In genomic region chr7:138684360-138684759, GRCh38 we compare ENCODE assay signal across 32 cellular contexts. TPM values are rescaled to one million over a fixed set of nuclear protein-coding genes. Genes with fewer than 3 reads are reported as not detected.
"Had no signal": no experiment of that assay in that cellular context is flagged by ENCODE, and none has a peak within 500 bp of the region (broad histone marks: within the 10 kb centered on the region; RNA-seq: fewer than 3 reads in every experiment).

No MANE protein-coding gene starts in this region.

- H3K27me3 ChIP-seq: body of pancreas, cardiac muscle cell, neutrophil, ovary, sigmoid colon, upper lobe of left lung had no signal

- H3K27ac ChIP-seq: body of pancreas, cardiac muscle cell, neutrophil, ovary, prostate gland, sigmoid colon, upper lobe of left lung had no signal

- H3K4me1 ChIP-seq: prostate gland, sigmoid colon, upper lobe of left lung had no signal

- H3K9me3 ChIP-seq: body of pancreas, neutrophil, ovary, prostate gland, sigmoid colon, upper lobe of left lung had no signal

- DNase-seq: activated CD4-positive, alpha-beta memory T cell treated with anti-CD3 and anti-CD28 coated beads, Interleukin-2, amount 10 ng/mL, durations not matched to agents 7 days and 5 days; activated CD4-positive, alpha-beta T cell treated with anti-CD3 and anti-CD28 coated beads, Interleukin-2, amount 10 ng/mL, durations not matched to agents 7 days and 5 days; activated CD4-positive, CD25-positive, alpha-beta regulatory T cell treated with anti-CD3 and anti-CD28 coated beads, Interleukin-2, amount 50 U/mL, for 72 hours; activated CD8-positive, alpha-beta memory T cell treated with anti-CD3 and anti-CD28 coated beads, Interleukin-2, amount 50 U/mL, for 48 hours; activated naive CD8-positive, alpha-beta T cell treated with anti-CD3 and anti-CD28 coated beads, Interleukin-2, amount 50 U/mL, for 24 hours; activated T-cell treated with anti-CD3 and anti-CD28 coated beads, Interleukin-2, amount 50 U/mL, for 4 hours; body of pancreas; cortex of kidney; effector memory CD8-positive, alpha-beta T cell; erythroblast; left colon; mammary epithelial cell; naive B cell; nephron progenitor cell; retina; sigmoid colon; small intestine; stimulated activated CD4-positive, alpha-beta T cell treated with anti-CD3 and anti-CD28 coated beads, Interleukin-1b, Interleukin-23, amount 100 ng/mL, for 48 hours; stimulated activated CD4-positive, alpha-beta T cell treated with anti-CD3 and anti-CD28 coated beads, Interleukin-4, amount 100 ng/mL, for 4 hours; stimulated activated CD8-positive, alpha-beta memory T cell treated with anti-CD3 and anti-CD28 coated beads, Interleukin-4, amount 100 ng/mL, for 48 hours; stimulated activated naive CD8-positive, alpha-beta T cell treated with anti-CD3 and anti-CD28 coated beads, Interleukin-15, amount 100 ng/mL, for 72 hours; substantia nigra; T-helper 2 cell; upper lobe of left lung had no signal

- H3K4me3 ChIP-seq: body of pancreas, cardiac muscle cell, ovary, prostate gland, sigmoid colon, upper lobe of left lung had no signal

- H3K36me3 ChIP-seq: cardiac muscle cell, neutrophil, ovary, prostate gland, sigmoid colon, upper lobe of left lung had no signal

RNA-seq across cellular contexts. Expression of gene SVOPL, which starts 16.8 kb away (rescaled TPM):
- total RNA-seq: activated CD4-positive, alpha-beta memory T cell treated with anti-CD3 and anti-CD28 coated beads, Interleukin-2, amount 10 ng/mL, durations not matched to agents 7 days and 5 days; activated T-cell treated with anti-CD3 and anti-CD28 coated beads, Interleukin-2, amount 50 U/mL, for 4 hours; activated T-helper 17 cell treated with anti-CD3 and anti-CD28 coated beads, Interleukin-2, amount 50 U/mL, for 72 hours; body of pancreas; glomerular endothelial cell; sigmoid colon had no signal
- polyA plus RNA-seq: keratinocyte, liver, mammary epithelial cell had no signal
